Comparison of ENCODE assay signal across 25 cellular contexts in genomic region chr15:45555914-45556608, GRCh38. TPM values are rescaled to one million over a fixed set of nuclear protein-coding genes. Genes with fewer than 3 reads are reported as not detected.
A peak's percentile ranks its signal among the peaks of the same experiment; 100 is the strongest.
DNase-seq lines count a peak whose midpoint lies in the region; ATAC-seq and TF ChIP-seq lines count a peak whose summit lies in the region.
"Had no signal": no experiment of that assay in that cellular context is flagged by ENCODE, and none has a peak within 500 bp of the region (broad histone marks: within the 10 kb centered on the region; RNA-seq: fewer than 3 reads in every experiment).

No MANE protein-coding gene starts in this region.

- H3K4me1 Mint-ChIP-seq in naive B cell = peaks cover 9 to 21% (median 16%) of the 10 kb centered on the region in 3 donors
- H3K4me1 Mint-ChIP-seq: neural crest cell had no signal

- no peak overlapping the region for H3K27ac Mint-ChIP-seq in naive B cell
- H3K27ac Mint-ChIP-seq: activated B cell treated with CpG ODN at 0.5 μM for 24 hours; activated CD8-positive, alpha-beta T cell treated with anti-CD3 and anti-CD28 coated beads for 36 hours; CD8-positive, alpha-beta T cell had no signal

- TF ChIP-seq CTCF in lower leg skin (IDR thresholded peaks at IDR 0.05) = no peak

- TF ChIP-seq POLR2A in GM18505 (IDR thresholded peaks at IDR 0.05; ENCODE audit: borderline replicate concordance, extremely low read depth, insufficient read depth, insufficient read length) = no peak
- TF ChIP-seq POLR2A in lower leg skin (IDR thresholded peaks at IDR 0.05) = no peak

- no peaks in the 10 kb centered on the region for H3K36me3 Mint-ChIP-seq in naive B cell
- H3K36me3 Mint-ChIP-seq: CD8-positive, alpha-beta T cell had no signal

- no peak overlapping the region for H3K4me3 Mint-ChIP-seq in naive B cell
- H3K4me3 Mint-ChIP-seq: activated B cell treated with CpG ODN at 0.5 μM for 24 hours; activated CD8-positive, alpha-beta T cell treated with anti-CD3 and anti-CD28 coated beads for 36 hours; CD8-positive, alpha-beta T cell; neural crest cell had no signal

- no peaks in the 10 kb centered on the region for H3K9me3 Mint-ChIP-seq in naive B cell
- H3K9me3 Mint-ChIP-seq: activated B cell treated with CpG ODN at 0.5 μM for 24 hours; activated CD8-positive, alpha-beta T cell treated with anti-CD3 and anti-CD28 coated beads for 36 hours; CD8-positive, alpha-beta T cell; neural crest cell had no signal

- intact Hi-C loops in lower leg skin (cut with DNase I; ENCODE audit: low total_unique reads) = no loop called here

- peak; percentile 71 for ATAC-seq in GM18505 (IDR thresholded peaks at IDR 0.05; ENCODE audit: unreplicated experiment)
- peak; percentile 54 for ATAC-seq in GM19468 (IDR thresholded peaks at IDR 0.05; ENCODE audit: extremely low read depth, unreplicated experiment)
- peak; percentile 61 to 80 for ATAC-seq in naive B cell (ENCODE audit: low read depth in 2 of 2)
- ATAC-seq: activated CD8-positive, alpha-beta T cell treated with anti-CD3 and anti-CD28 coated beads for 36 hours; CD8-positive, alpha-beta T cell; mucosa of descending colon had no signal

- no peak overlapping the region for H3K4me3 ChIP-seq in lower leg skin (ENCODE audit: low read depth, poor library complexity, severe bottlenecking)
- H3K4me3 ChIP-seq: breast epithelium, HAP-1, left ventricle myocardium inferior, mucosa of descending colon, Peyer's patch, tibial artery had no signal

- WGBS in lower leg skin, 2 donors = 60% methylated on average over 3 of the region's 3 CpGs

- DNase-seq in NOMO-1 (lab: John Stamatoyannopoulos, UW; ENCODE audit: unreplicated experiment in 2 of 2) (peak; percentile 82 to 96), naive B cell (peak; percentile 35), lower leg skin (ENCODE audit: low spot score in 2 of 2) (no peak), DMS 273 treated with DMSO at 0.1 percent for 48 hours (lab: John Stamatoyannopoulos, UW) (no peak)
- DNase-seq in activated CD4-positive, alpha-beta T cell treated with anti-CD3 and anti-CD28 coated beads, Interleukin-2, amount 50 U/mL, for 4 hours = no peak
- DNase-seq: activated B cell treated with CpG ODN at 0.5 μM for 24 hours; activated CD8-positive, alpha-beta T cell treated with anti-CD3 and anti-CD28 coated beads for 36 hours; activated naive CD4-positive, alpha-beta T cell; CD8-positive, alpha-beta T cell; DMS79; head of caudate nucleus; IMR-90; left ventricle myocardium inferior; mucosa of descending colon; NCI-H1694; NCI-H69; Peyer's patch; posterior cingulate gyrus; stimulated activated naive CD4-positive, alpha-beta T cell; tibial artery had no signal

- H3K27me3 Mint-ChIP-seq in naive B cell = peaks cover 2 to 14% (median 9%) of the 10 kb centered on the region in 3 donors

RNA-seq across cellular contexts. Expression of gene BLOC1S6, which starts 31.1 kb away (rescaled TPM):
- polyA plus RNA-seq in naive B cell (ENCODE audit: low read depth in 6 of 6) = 100 to 1,000 TPM in 1 of 6 donors, 10 to 100 TPM in 5; 57.1 to 119 (median 93.5) TPM
- total RNA-seq in lower leg skin = 10 to 100 TPM; 24.5 to 32.0 (median 27.0) TPM

RNA-seq across cellular contexts. Expression of gene SLC30A4, which starts 33.5 kb away (rescaled TPM):
- 10 to 100 TPM in 5 of 6 donors, 1 to 10 TPM in 1; 9.3 to 16.8 (median 12.4) TPM for polyA plus RNA-seq in naive B cell (ENCODE audit: low read depth in 6 of 6)
- 1 to 10 TPM; 5.4 to 8.1 (median 7.2) TPM for total RNA-seq in lower leg skin

Comparison
In these comparisons a context has a peak if more than half of its experiments do, and no peak if none do; other contexts are left out.
1. DNase-seq: peak in NOMO-1 (2 of 2) and naive B cell (single experiment); none in lower leg skin (0 of 2), activated CD4-positive, alpha-beta T cell treated with anti-CD3 and anti-CD28 coated beads, Interleukin-2, amount 50 U/mL, for 4 hours (0 of 2) and DMS 273 treated with DMSO at 0.1 percent for 48 hours (single experiment).
2. Peak in every context shown above with its lines, with median percentiles within 50 percentile points of each other: ATAC-seq.